ENCODE assay signal across 8 cellular contexts in genomic region chr2:5230443-5230842, GRCh38.
"Had no signal": no experiment of that assay in that cellular context is flagged by ENCODE, and none has a peak within 500 bp of the region (broad histone marks: within the 10 kb centered on the region; RNA-seq: fewer than 3 reads in every experiment).

No MANE protein-coding gene starts in this region.

- H3K4me3 ChIP-seq: GM23248 had no signal

- DNase-seq: GM23248, GOT3, H9, HCEC 1CT, KBM-7 had no signal

- H3K9me3 Mint-ChIP-seq: H9, IgD-negative memory B cell had no signal

- H3K36me3 Mint-ChIP-seq: IgD-negative memory B cell had no signal

- H3K9ac ChIP-seq: GM23248 had no signal

- H2AFZ ChIP-seq: GM23248 had no signal

- H3K27ac ChIP-seq: GM23248 had no signal

- H3K27me3 Mint-ChIP-seq: IgD-negative memory B cell had no signal

- FAIRE-seq: H54, HTR-8/SVneo had no signal

- H3K27ac Mint-ChIP-seq: H9, IgD-negative memory B cell had no signal

- H3K4me1 Mint-ChIP-seq: H9, IgD-negative memory B cell had no signal

- H3K4me3 Mint-ChIP-seq: H9 had no signal
